24 cellular contexts compared by ENCODE assay signal in the genomic region with DNA sequence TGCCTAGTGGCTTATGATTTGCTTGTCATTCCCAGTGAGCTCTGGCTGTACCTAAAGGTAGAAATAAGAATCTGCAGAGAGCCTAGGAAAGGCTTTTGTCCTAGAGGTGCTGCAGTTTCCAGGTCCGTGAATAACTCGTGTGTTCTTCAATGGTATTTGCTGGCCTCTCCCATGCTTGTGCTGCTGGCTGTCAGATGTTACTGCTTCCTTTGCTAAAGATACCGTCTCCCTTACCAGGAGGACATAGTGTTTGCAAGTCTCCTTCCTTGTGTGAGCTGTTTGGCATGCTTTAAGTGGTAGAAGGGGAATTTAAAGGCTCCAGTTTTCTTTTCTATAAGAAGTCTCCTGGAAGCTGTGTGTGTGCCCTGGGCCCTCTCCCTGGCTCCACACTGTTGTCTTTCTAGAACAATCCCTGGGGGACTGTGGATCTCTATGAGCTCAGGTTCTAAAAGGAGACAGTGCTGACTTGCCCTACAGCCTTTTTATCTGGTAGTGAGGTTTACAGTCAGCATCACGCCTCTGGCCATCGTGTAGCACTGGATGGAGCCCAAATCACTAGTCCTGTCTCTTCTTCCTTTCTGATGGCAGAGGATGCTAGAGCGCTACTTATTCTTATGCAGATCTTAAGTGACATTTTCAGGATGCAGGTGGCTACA.
DNase-seq lines count a peak whose midpoint lies in the region; ATAC-seq, FAIRE-seq and TF ChIP-seq lines count a peak whose summit lies in the region.
"Had no signal": no experiment of that assay in that cellular context is flagged by ENCODE, and none has a peak within 500 bp of the region (broad histone marks: within the 10 kb centered on the region; RNA-seq: fewer than 3 reads in every experiment).

No MANE protein-coding gene starts in this region.

- POLR2A ChIA-PET in activated CD8-positive, alpha-beta T cell treated with anti-CD3 and anti-CD28 coated beads, Interleukin-2, amount 10 ng/mL, durations not matched to agents 7 days and 5 days (lab: Charles Lee), result no interaction called here
- POLR2A ChIA-PET in activated CD8-positive, alpha-beta T cell treated with anti-CD3 and anti-CD28 coated beads for 36 hours (lab: Charles Lee), result no interaction called here
- POLR2A ChIA-PET in CD4-positive, alpha-beta memory T cell (lab: Charles Lee; ENCODE audit: partially characterized antibody), result no interaction called here

- peaks cover 59% of the 10 kb centered on the region for H3K36me3 Mint-ChIP-seq in activated CD8-positive, alpha-beta T cell treated with anti-CD3 and anti-CD28 coated beads, Interleukin-2, amount 10 ng/mL, durations not matched to agents 7 days and 5 days (ENCODE audit: low read depth)
- peaks cover 37% of the 10 kb centered on the region for H3K36me3 Mint-ChIP-seq in activated CD8-positive, alpha-beta T cell treated with anti-CD3 and anti-CD28 coated beads for 36 hours (ENCODE audit: low read depth)
- peaks cover 19 to 40% of the 10 kb centered on the region in 2 donors for H3K36me3 Mint-ChIP-seq in CD4-positive, alpha-beta memory T cell

- no peak overlapping the region for H3K4me3 Mint-ChIP-seq in activated CD8-positive, alpha-beta T cell treated with anti-CD3 and anti-CD28 coated beads, Interleukin-2, amount 10 ng/mL, durations not matched to agents 7 days and 5 days
- H3K4me3 Mint-ChIP-seq in activated CD8-positive, alpha-beta T cell treated with anti-CD3 and anti-CD28 coated beads for 36 hours, result no peak overlapping the region
- no peak overlapping the region for H3K4me3 Mint-ChIP-seq in CD4-positive, alpha-beta memory T cell
- H3K4me3 Mint-ChIP-seq: B cell; dendritic cell treated with granulocyte-macrophage colony-stimulating factor and Interleukin-4, amounts not matched to agents 40 ng/mL and 50 ng/mL, for 4 days had no signal

- H3K4me1 ChIP-seq in pancreas, result peaks cover 21 to 39% (median 33%) of the 10 kb centered on the region in 3 donors
- no peaks in the 10 kb centered on the region for H3K4me1 ChIP-seq in CD4-positive, alpha-beta memory T cell (ENCODE audit: insufficient read depth, low read length)
- H3K4me1 ChIP-seq: ascending aorta had no signal

- H3K27me3 Mint-ChIP-seq in activated CD8-positive, alpha-beta T cell treated with anti-CD3 and anti-CD28 coated beads, Interleukin-2, amount 10 ng/mL, durations not matched to agents 7 days and 5 days (ENCODE audit: low read depth), result no peaks in the 10 kb centered on the region
- H3K27me3 Mint-ChIP-seq in activated CD8-positive, alpha-beta T cell treated with anti-CD3 and anti-CD28 coated beads for 36 hours, result no peaks in the 10 kb centered on the region
- no peaks in the 10 kb centered on the region for H3K27me3 Mint-ChIP-seq in CD4-positive, alpha-beta memory T cell
- H3K27me3 Mint-ChIP-seq: B cell; dendritic cell treated with granulocyte-macrophage colony-stimulating factor and Interleukin-4, amounts not matched to agents 40 ng/mL and 50 ng/mL, for 4 days had no signal

- 57 to 59% methylated on average over 6 of the region's 6 CpGs for WGBS in pancreas, 2 donors

- no peak for FAIRE-seq in pancreas (lab: Jason Lieb, UNC)
- FAIRE-seq: HTR-8/SVneo, kidney had no signal

- no peaks in the 10 kb centered on the region for H3K36me3 ChIP-seq in pancreas
- H3K36me3 ChIP-seq in CD4-positive, alpha-beta memory T cell (ENCODE audit: insufficient read depth, low read length), result no peaks in the 10 kb centered on the region
- H3K36me3 ChIP-seq: ascending aorta, upper lobe of right lung had no signal

- no peak for DNase-seq in activated CD8-positive, alpha-beta T cell treated with anti-CD3 and anti-CD28 coated beads, Interleukin-2, amount 10 ng/mL, durations not matched to agents 7 days and 5 days
- DNase-seq in activated CD8-positive, alpha-beta T cell treated with anti-CD3 and anti-CD28 coated beads for 36 hours, result no peak
- DNase-seq in dermis blood vessel endothelial cell, result peak; percentile 12
- DNase-seq in midbrain (lab: John Stamatoyannopoulos, UW), result peak; percentile 40
- no peak for DNase-seq in substantia nigra (lab: John Stamatoyannopoulos, UW)
- DNase-seq in pancreas, result no peak
- no peak for DNase-seq in CD4-positive, alpha-beta memory T cell
- DNase-seq in middle frontal gyrus (ENCODE audit: extremely low spot score, low spot score), result no peak
- DNase-seq: activated CD4-positive, alpha-beta T cell treated with anti-CD3 and anti-CD28 coated beads for 4 hours; foreskin fibroblast; kidney; NCI-H1092 treated with DMSO at 0.1 percent for 48 hours; NCI-H2081; NCI-H524; occipital lobe; stimulated activated CD4-positive, alpha-beta T cell treated with anti-CD3 and anti-CD28 coated beads, Interleukin-1b, Interleukin-23, amount 100 ng/mL, for 48 hours; stimulated activated naive CD4-positive, alpha-beta T cell treated with Interleukin-2 at 50 U/mL for 16 hours; T1000; upper lobe of right lung had no signal

- intact Hi-C loops in activated CD8-positive, alpha-beta T cell treated with anti-CD3 and anti-CD28 coated beads for 36 hours (cut with micrococcal nuclease), result no loop called here
- intact Hi-C loops in pancreas (cut with DNase I), result no loop called here
- intact Hi-C loops in CD4-positive, alpha-beta memory T cell (cut with micrococcal nuclease), result no loop called here

- H3K4me3 ChIP-seq in pancreas, result no peak overlapping the region
- no peak overlapping the region for H3K4me3 ChIP-seq in CD4-positive, alpha-beta memory T cell (ENCODE audit: low read length in 2 of 2)
- H3K4me3 ChIP-seq: ascending aorta, upper lobe of right lung had no signal

- H3K27ac Mint-ChIP-seq in activated CD8-positive, alpha-beta T cell treated with anti-CD3 and anti-CD28 coated beads, Interleukin-2, amount 10 ng/mL, durations not matched to agents 7 days and 5 days, result peak overlapping the region; percentile 51
- H3K27ac Mint-ChIP-seq in activated CD8-positive, alpha-beta T cell treated with anti-CD3 and anti-CD28 coated beads for 36 hours, result no peak overlapping the region
- peak overlapping the region in 1 of 7 donors; percentile 55 for H3K27ac Mint-ChIP-seq in CD4-positive, alpha-beta memory T cell
- H3K27ac Mint-ChIP-seq: B cell; dendritic cell treated with granulocyte-macrophage colony-stimulating factor and Interleukin-4, amounts not matched to agents 40 ng/mL and 50 ng/mL, for 4 days had no signal

- no peaks in the 10 kb centered on the region for H3K27me3 ChIP-seq in pancreas
- no peaks in the 10 kb centered on the region for H3K27me3 ChIP-seq in CD4-positive, alpha-beta memory T cell (ENCODE audit: insufficient read depth, low read length)
- H3K27me3 ChIP-seq: ascending aorta, upper lobe of right lung had no signal

- peak overlapping the region; percentile 31 for H3K27ac ChIP-seq in substantia nigra (ENCODE audit: low read depth, low read length, poor library complexity, severe bottlenecking)
- H3K27ac ChIP-seq in pancreas, result no peak overlapping the region
- H3K27ac ChIP-seq in CD4-positive, alpha-beta memory T cell (ENCODE audit: low read depth, low read length), result no peak overlapping the region
- H3K27ac ChIP-seq: ascending aorta, epithelial cell of prostate, upper lobe of right lung had no signal

- H3K4me1 Mint-ChIP-seq in activated CD8-positive, alpha-beta T cell treated with anti-CD3 and anti-CD28 coated beads, Interleukin-2, amount 10 ng/mL, durations not matched to agents 7 days and 5 days (ENCODE audit: low read depth), result no peaks in the 10 kb centered on the region
- peaks cover 18% of the 10 kb centered on the region for H3K4me1 Mint-ChIP-seq in activated CD8-positive, alpha-beta T cell treated with anti-CD3 and anti-CD28 coated beads for 36 hours (ENCODE audit: low read depth)
- H3K4me1 Mint-ChIP-seq in CD4-positive, alpha-beta memory T cell, result peaks cover 7 to 44% (median 24%) of the 10 kb centered on the region in 4 donors
- H3K4me1 Mint-ChIP-seq: B cell had no signal

- no peak for TF ChIP-seq CTCF in activated CD8-positive, alpha-beta T cell treated with anti-CD3 and anti-CD28 coated beads for 36 hours (IDR thresholded peaks at IDR 0.05)
- no peak for TF ChIP-seq CTCF in pancreas (IDR thresholded peaks at IDR 0.05)

- no peak for ATAC-seq in activated CD8-positive, alpha-beta T cell treated with anti-CD3 and anti-CD28 coated beads, Interleukin-2, amount 10 ng/mL, durations not matched to agents 7 days and 5 days
- ATAC-seq in activated CD8-positive, alpha-beta T cell treated with anti-CD3 and anti-CD28 coated beads for 36 hours, result no peak
- no peak for ATAC-seq in pancreas
- ATAC-seq: upper lobe of right lung had no signal

- no peaks in the 10 kb centered on the region for H3K9me3 ChIP-seq in pancreas
- no peaks in the 10 kb centered on the region for H3K9me3 ChIP-seq in CD4-positive, alpha-beta memory T cell (ENCODE audit: control insufficient read depth in 1 of 2, low read length in 2 of 2)
- H3K9me3 ChIP-seq: ascending aorta, upper lobe of right lung had no signal

- CTCF ChIA-PET in activated CD8-positive, alpha-beta T cell treated with anti-CD3 and anti-CD28 coated beads, Interleukin-2, amount 10 ng/mL, durations not matched to agents 7 days and 5 days (lab: Charles Lee), result interaction anchor here (0.9 to 1.7 kb wide), 2 partner anchors 10 to 87 kb away, joined by 3 to 4 read pairs; no protein-coding TSS in a partner anchor
- CTCF ChIA-PET in activated CD8-positive, alpha-beta T cell treated with anti-CD3 and anti-CD28 coated beads for 36 hours (lab: Charles Lee), result interaction anchor here (0.8 to 1.4 kb wide), 2 partner anchors 17 to 61 kb away, joined by 4 read pairs; no protein-coding TSS in a partner anchor
- CTCF ChIA-PET in CD4-positive, alpha-beta memory T cell (lab: Charles Lee; ENCODE audit: partially characterized antibody), result interaction anchor here (1.4 kb wide), 1 partner anchor 21 kb away, joined by 3 read pairs; no protein-coding TSS in a partner anchor

- H3K9me3 Mint-ChIP-seq in activated CD8-positive, alpha-beta T cell treated with anti-CD3 and anti-CD28 coated beads, Interleukin-2, amount 10 ng/mL, durations not matched to agents 7 days and 5 days (ENCODE audit: insufficient read depth), result peaks cover 13% of the 10 kb centered on the region
- H3K9me3 Mint-ChIP-seq in activated CD8-positive, alpha-beta T cell treated with anti-CD3 and anti-CD28 coated beads for 36 hours, result no peaks in the 10 kb centered on the region
- H3K9me3 Mint-ChIP-seq in CD4-positive, alpha-beta memory T cell, result peaks cover 0 to 2% (median 0%) of the 10 kb centered on the region in 8 donors

Comparison
In these comparisons a context has a peak if more than half of its experiments do, and no peak if none do; other contexts are left out.
1. DNase-seq: peak in dermis blood vessel endothelial cell (single experiment) and midbrain (single experiment); none in activated CD8-positive, alpha-beta T cell treated with anti-CD3 and anti-CD28 coated beads, Interleukin-2, amount 10 ng/mL, durations not matched to agents 7 days and 5 days (single experiment), activated CD8-positive, alpha-beta T cell treated with anti-CD3 and anti-CD28 coated beads for 36 hours (single experiment), substantia nigra (0 of 49), pancreas (0 of 6), CD4-positive, alpha-beta memory T cell (0 of 5) and middle frontal gyrus (single experiment).